Comparison of ENCODE assay signal across 9 cellular contexts in genomic region chr18:63292844-63293683, GRCh38. TPM values are rescaled to one million over a fixed set of nuclear protein-coding genes. Genes with fewer than 3 reads are reported as not detected.
DNase-seq lines count a peak whose midpoint lies in the region; ATAC-seq and TF ChIP-seq lines count a peak whose summit lies in the region.
"Had no signal": no experiment of that assay in that cellular context is flagged by ENCODE, and none has a peak within 500 bp of the region (broad histone marks: within the 10 kb centered on the region; RNA-seq: fewer than 3 reads in every experiment).

No MANE protein-coding gene starts in this region.

- H3K9me3 Mint-ChIP-seq in memory B cell (no peaks in the 10 kb centered on the region), WTC11 (0 out of 2 replicates have a peak, but pooled peaks cover 3% of the 10 kb centered on the region)
- H3K9me3 Mint-ChIP-seq: H9 had no signal

- CTCF ChIA-PET in WTC11 (lab: Charles Lee) = no interaction called here

- H3K27ac Mint-ChIP-seq in memory B cell (no peak overlapping the region), WTC11 (no peak overlapping the region)

- peaks cover 48% of the 10 kb centered on the region for H3K4me1 Mint-ChIP-seq in memory B cell
- peaks cover 24% of the 10 kb centered on the region for H3K4me1 Mint-ChIP-seq in WTC11

- peak; percentile 47 for ATAC-seq in GM18519 (IDR thresholded peaks at IDR 0.05; ENCODE audit: low FRiP score, unreplicated experiment)
- peak; percentile 65 for ATAC-seq in GM21723 (IDR thresholded peaks at IDR 0.05; ENCODE audit: unreplicated experiment)
- ATAC-seq in memory B cell (ENCODE audit: low read depth) = peak; percentile 86
- ATAC-seq in HG02938 (IDR thresholded peaks at IDR 0.05; ENCODE audit: unreplicated experiment) = no peak
- no peak for ATAC-seq in WTC11

- no peaks in the 10 kb centered on the region for H3K27me3 Mint-ChIP-seq in memory B cell
- no peaks in the 10 kb centered on the region for H3K27me3 Mint-ChIP-seq in WTC11 (ENCODE audit: low read depth)

- POLR2A ChIA-PET in WTC11 (lab: Charles Lee) = interaction anchor here (0.9 kb wide), 1 partner anchor 25 kb away, joined by 3 read pairs; no protein-coding TSS in a partner anchor

- TF ChIP-seq CTCF in WTC11 (IDR thresholded peaks at IDR 0.05) = no peak

- peak overlapping the region; percentile 67 for H3K4me3 Mint-ChIP-seq in memory B cell
- H3K4me3 Mint-ChIP-seq in WTC11 = no peak overlapping the region
- H3K4me3 Mint-ChIP-seq: H9 had no signal

- DNase-seq in NOMO-1 treated with DMSO at 0.1 percent for 48 hours (lab: John Stamatoyannopoulos, UW; ENCODE audit: unreplicated experiment) = peak; percentile 68
- peak; percentile 33 to 49 for DNase-seq in memory B cell (ENCODE audit: low spot score in 2 of 2)
- DNase-seq in COLO829 (ENCODE audit: low spot score) = no peak
- no peak for DNase-seq in NCI-H345 treated with DMSO at 0.1 percent for 48 hours (lab: John Stamatoyannopoulos, UW; ENCODE audit: unreplicated experiment)
- no peak for DNase-seq in WTC11 (ENCODE audit: low spot score)
- DNase-seq: H9 had no signal

- peaks cover 27% of the 10 kb centered on the region for H3K36me3 Mint-ChIP-seq in memory B cell
- no peaks in the 10 kb centered on the region for H3K36me3 Mint-ChIP-seq in WTC11

TF ChIP-seq in WTC11, 78 proteins besides CTCF, POLR2A, EP300 and RAD21:
- TF ChIP-seq CREM (CRISPR knock-in tag; IDR thresholded peaks at IDR 0.05) (no peak), NFYB (CRISPR knock-in tag; conservative IDR thresholded peaks at IDR 0.05; ENCODE audit: low read depth) (no peak), TEAD4 (CRISPR knock-in tag; IDR thresholded peaks at IDR 0.05) (no peak), RORB (CRISPR knock-in tag; IDR thresholded peaks at IDR 0.05) (no peak), TP53 (CRISPR knock-in tag; IDR thresholded peaks at IDR 0.05) (no peak), ZSCAN18 (CRISPR knock-in tag; IDR thresholded peaks at IDR 0.05) (no peak)
- TF ChIP-seq, protein P1, sequence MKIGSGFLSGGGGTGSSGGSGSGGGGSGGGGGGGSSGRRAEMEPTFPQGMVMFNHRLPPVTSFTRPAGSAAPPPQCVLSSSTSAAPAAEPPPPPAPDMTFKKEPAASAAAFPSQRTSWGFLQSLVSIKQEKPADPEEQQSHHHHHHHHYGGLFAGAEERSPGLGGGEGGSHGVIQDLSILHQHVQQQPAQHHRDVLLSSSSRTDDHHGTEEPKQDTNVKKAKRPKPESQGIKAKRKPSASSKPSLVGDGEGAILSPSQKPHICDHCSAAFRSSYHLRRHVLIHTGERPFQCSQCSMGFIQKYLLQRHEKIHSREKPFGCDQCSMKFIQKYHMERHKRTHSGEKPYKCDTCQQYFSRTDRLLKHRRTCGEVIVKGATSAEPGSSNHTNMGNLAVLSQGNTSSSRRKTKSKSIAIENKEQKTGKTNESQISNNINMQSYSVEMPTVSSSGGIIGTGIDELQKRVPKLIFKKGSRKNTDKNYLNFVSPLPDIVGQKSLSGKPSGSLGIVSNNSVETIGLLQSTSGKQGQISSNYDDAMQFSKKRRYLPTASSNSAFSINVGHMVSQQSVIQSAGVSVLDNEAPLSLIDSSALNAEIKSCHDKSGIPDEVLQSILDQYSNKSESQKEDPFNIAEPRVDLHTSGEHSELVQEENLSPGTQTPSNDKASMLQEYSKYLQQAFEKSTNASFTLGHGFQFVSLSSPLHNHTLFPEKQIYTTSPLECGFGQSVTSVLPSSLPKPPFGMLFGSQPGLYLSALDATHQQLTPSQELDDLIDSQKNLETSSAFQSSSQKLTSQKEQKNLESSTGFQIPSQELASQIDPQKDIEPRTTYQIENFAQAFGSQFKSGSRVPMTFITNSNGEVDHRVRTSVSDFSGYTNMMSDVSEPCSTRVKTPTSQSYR (CRISPR knock-in tag; IDR thresholded peaks at IDR 0.05) = no peak
TF ChIP-seq in WTC11: peak in this region for 0.

RNA-seq across cellular contexts. Expression of gene BCL2, which starts 26.5 kb away (rescaled TPM):
- total RNA-seq in WTC11 (2021) = 2.2 to 2.6 TPM (median 2.3 TPM) in 3 replicates

Comparison
In these comparisons a context has a peak if more than half of its experiments do, and no peak if none do; other contexts are left out.
1. ATAC-seq: peak in GM18519 (single experiment), GM21723 (single experiment) and memory B cell (single experiment); none in HG02938 (single experiment) and WTC11 (single experiment).
2. DNase-seq: peak in NOMO-1 treated with DMSO at 0.1 percent for 48 hours (single experiment) and memory B cell (2 of 2); none in COLO829 (single experiment), NCI-H345 treated with DMSO at 0.1 percent for 48 hours (single experiment) and WTC11 (single experiment).